8 cellular contexts compared by ENCODE assay signal in genomic region chr16:66880288-66881013, GRCh38. TPM values are rescaled to one million over a fixed set of nuclear protein-coding genes. Genes with fewer than 3 reads are reported as not detected.
DNase-seq lines count a peak whose midpoint lies in the region; ATAC-seq, FAIRE-seq and TF ChIP-seq lines count a peak whose summit lies in the region.

Gene PDP2 (plus strand): TSS chr16:66880515. CDS start chr16:66884285, 3,770 bp downstream.

- ATAC-seq in GM18502 (IDR thresholded peaks at IDR 0.05; ENCODE audit: poor library complexity, unreplicated experiment) (peak; percentile 96), HG02885 (IDR thresholded peaks at IDR 0.05; ENCODE audit: poor library complexity, unreplicated experiment) (peak; percentile 96), right cardiac atrium (peak; percentile 98 to 99)

- H3K27me3 ChIP-seq in ascending aorta = no peaks in the 10 kb centered on the region
- no peaks in the 10 kb centered on the region for H3K27me3 ChIP-seq in right cardiac atrium (ENCODE audit: control insufficient read depth, insufficient read depth)

- intact Hi-C loops in T-helper 2 cell treated with Interferon-gamma antibody and Interleukin-4, amounts not matched to agents 100 ng/mL and 5 ng/mL, for 36 hours (cut with micrococcal nuclease) = no loop called here
- intact Hi-C loops in ascending aorta (cut with DNase I) (loop anchor here (5.0 kb wide), 1 partner anchor 47 kb away; the partner anchor contains the start of gene RRAD), right cardiac atrium (cut with DNase I) (no loop called here)

- no peaks in the 10 kb centered on the region for H3K9me3 ChIP-seq in ascending aorta
- H3K9me3 ChIP-seq in right cardiac atrium (ENCODE audit: control insufficient read depth, low read length) = no peaks in the 10 kb centered on the region

- TF ChIP-seq CTCF in ascending aorta (IDR thresholded peaks at IDR 0.05) = no peak

- peaks cover 2 to 5% of the 10 kb centered on the region in 2 donors for H3K4me1 ChIP-seq in ascending aorta
- no peaks in the 10 kb centered on the region for H3K4me1 ChIP-seq in right cardiac atrium (ENCODE audit: control insufficient read depth, insufficient read depth, low read length)

- H3K36me3 ChIP-seq in ascending aorta = peaks cover 12% of the 10 kb centered on the region in 2 donors

- peak; percentile 17 for FAIRE-seq in urothelium cell line (lab: Jason Lieb, UNC)

- H3K4me3 ChIP-seq in ascending aorta = peak within 1 kb of the TSS; percentile 71 to 95
- H3K4me3 ChIP-seq in right cardiac atrium (ENCODE audit: low read length) = peak within 1 kb of the TSS; percentile 67

- H3K27ac ChIP-seq in ascending aorta = peak within 1 kb of the TSS; percentile 70 to 71
- peak within 1 kb of the TSS; percentile 6 for H3K27ac ChIP-seq in right cardiac atrium (ENCODE audit: low read length)

- DNase-seq in NCI-H1694 (lab: John Stamatoyannopoulos, UW) (peak; percentile 82), ascending aorta (ENCODE audit: low spot score in 2 of 2) (peak; percentile 87 to 98), right cardiac atrium (peak; percentile 95 to 98 (median 97)), pulmonary artery endothelial cell (ENCODE audit: low read depth, low spot score) (peak; percentile 64), urothelium cell line (ENCODE audit: low spot score) (peak; percentile 96)

- WGBS in right cardiac atrium = under 1% methylated on average over 58 of the region's 58 CpGs

RNA-seq across cellular contexts. Expression of gene PDP2, which starts in this region (rescaled TPM):
- total RNA-seq in T-helper 2 cell treated with Interferon-gamma antibody and Interleukin-4, amounts not matched to agents 100 ng/mL and 5 ng/mL, for 36 hours = 20.1 and 25.0 TPM in 2 replicates
- total RNA-seq in ascending aorta (2.8 TPM), right cardiac atrium (1 to 10 TPM; 3.8 to 4.4 (median 4.1) TPM), pulmonary artery endothelial cell (9.4 and 12.1 TPM in 2 replicates)
- polyA plus RNA-seq in right cardiac atrium = 2.1 TPM

Comparison
In these comparisons a context has a peak if more than half of its experiments do, and no peak if none do; other contexts are left out.
1. Peak in every context shown above with its lines: DNase-seq, ATAC-seq, H3K4me3 ChIP-seq and H3K27ac ChIP-seq.